2 cellular contexts compared by ENCODE assay signal in genomic region chr14:75153295-75153694, GRCh38.
TF ChIP-seq lines count a peak whose summit lies in the region.

No MANE protein-coding gene starts in this region.

TF ChIP-seq in GM23338, 12 proteins besides CTCF, POLR2A, EP300 and RAD21:
- TF ChIP-seq NANOG (IDR thresholded peaks at IDR 0.05; ENCODE audit: borderline replicate concordance) (no peak), JUNB (IDR thresholded peaks at IDR 0.05; ENCODE audit: unreplicated experiment) (no peak)

TF ChIP-seq in HepG2, 621 proteins besides CTCF, POLR2A, EP300 and RAD21:
- TF ChIP-seq CC2D1A (CRISPR knock-in tag; IDR thresholded peaks at IDR 0.05): no peak
- TF ChIP-seq ZNF10 (CRISPR knock-in tag; IDR thresholded peaks at IDR 0.05; ENCODE audit: borderline replicate concordance, low read depth): no peak
- no peak for TF ChIP-seq NKX3-1 (CRISPR knock-in tag; IDR thresholded peaks at IDR 0.05)
- TF ChIP-seq ARID4A (CRISPR knock-in tag; IDR thresholded peaks at IDR 0.05; ENCODE audit: borderline replicate concordance): no peak
- no peak for TF ChIP-seq SOX13 (IDR thresholded peaks at IDR 0.05)
- TF ChIP-seq SOX13 (CRISPR knock-in tag; conservative IDR thresholded peaks at IDR 0.05 in 1 of 2, IDR thresholded peaks at IDR 0.05 in 1 of 2): no peak
- TF ChIP-seq ZNF468 (CRISPR knock-in tag; IDR thresholded peaks at IDR 0.05): no peak
- TF ChIP-seq TCF7 (IDR thresholded peaks at IDR 0.05; ENCODE audit: low read depth): no peak
- no peak for TF ChIP-seq GATA4 (IDR thresholded peaks at IDR 0.05; ENCODE audit: borderline replicate concordance, low read depth)
- no peak for TF ChIP-seq RARG (CRISPR knock-in tag; IDR thresholded peaks at IDR 0.05; ENCODE audit: low read depth)
- no peak for TF ChIP-seq ZNF235 (CRISPR knock-in tag; IDR thresholded peaks at IDR 0.05; ENCODE audit: borderline replicate concordance)
- TF ChIP-seq ZNF761 (CRISPR knock-in tag; conservative IDR thresholded peaks at IDR 0.05): no peak
- TF ChIP-seq MTF1 (CRISPR knock-in tag; IDR thresholded peaks at IDR 0.05): no peak
- no peak for TF ChIP-seq ZNF136 (CRISPR knock-in tag; IDR thresholded peaks at IDR 0.05; ENCODE audit: low read depth)
- TF ChIP-seq ZNF687 (CRISPR knock-in tag; IDR thresholded peaks at IDR 0.05): no peak
- no peak for TF ChIP-seq ZSCAN25 (CRISPR knock-in tag; IDR thresholded peaks at IDR 0.05)
- TF ChIP-seq HMGXB3 (CRISPR knock-in tag; IDR thresholded peaks at IDR 0.05; ENCODE audit: borderline replicate concordance): no peak
- TF ChIP-seq ZMAT5 (CRISPR knock-in tag; IDR thresholded peaks at IDR 0.05; ENCODE audit: borderline replicate concordance, low read depth): no peak
- no peak for TF ChIP-seq ZNF547 (CRISPR knock-in tag; IDR thresholded peaks at IDR 0.05)
- TF ChIP-seq GTF3A (CRISPR knock-in tag; conservative IDR thresholded peaks at IDR 0.05): no peak
- TF ChIP-seq ZNF232 (CRISPR knock-in tag; IDR thresholded peaks at IDR 0.05; ENCODE audit: borderline replicate concordance): no peak
